In genomic region chr2:86739889-86740288, GRCh38 we compare ENCODE assay signal across 3 cellular contexts. TPM values are rescaled to one million over a fixed set of nuclear protein-coding genes. Genes with fewer than 3 reads are reported as not detected.
"Had no signal": no experiment of that assay in that cellular context is flagged by ENCODE, and none has a peak within 500 bp of the region (broad histone marks: within the 10 kb centered on the region; RNA-seq: fewer than 3 reads in every experiment).

No MANE protein-coding gene starts in this region.

RNA-seq across cellular contexts. Expression of gene CD8A, which starts 50.8 kb away (rescaled TPM):
- total RNA-seq: lung microvascular endothelial cell, myocyte had no signal
- polyA plus RNA-seq: hepatocyte had no signal
